33 cellular contexts compared by ENCODE assay signal in genomic region chr5:121025671-121026070, GRCh38.
"Had no signal": no experiment of that assay in that cellular context is flagged by ENCODE, and none has a peak within 500 bp of the region (broad histone marks: within the 10 kb centered on the region; RNA-seq: fewer than 3 reads in every experiment).

No MANE protein-coding gene starts in this region.

- H3K27ac ChIP-seq: KMS-11, PC-9, RWPE1, SJCRH30, SK-N-MC had no signal

- ATAC-seq: Panc1, Right ventricle myocardium inferior, SK-N-SH treated with all-trans-retinoic acid at 6 μM for 48 hours, T-cell had no signal

- H3K27me3 Mint-ChIP-seq: T-cell had no signal

- H2AFZ ChIP-seq: PC-9 had no signal

- H3K4me3 ChIP-seq: PC-9, SJCRH30, SK-N-MC had no signal

- H3K27me3 ChIP-seq: SJCRH30 had no signal

- H3K9me3 ChIP-seq: SJCRH30 had no signal

- H3K4me1 Mint-ChIP-seq: T-cell had no signal

- H3K27ac Mint-ChIP-seq: T-cell had no signal

- H3K4me1 ChIP-seq: SJCRH30 had no signal

- H3K36me3 ChIP-seq: SJCRH30 had no signal

- H3K9ac ChIP-seq: KMS-11 had no signal

- DNase-seq: Kasumi-1, NCI-H1048, NCI-H1092 treated with DMSO at 0.1 percent for 48 hours, NCI-H1105 treated with DMSO at 0.1 percent for 48 hours, NCI-H1417, NCI-H1436, NCI-H146, NCI-H1694, NCI-H187, NCI-H1930, NCI-H2029 treated with DMSO at 0.1 percent for 48 hours, NCI-H2081 treated with DMSO at 0.1 percent for 48 hours, NCI-H2107, NCI-H2171, NCI-H226, NCI-H446 treated with DMSO at 0.1 percent for 48 hours, NCI-H510A, NCI-H524, NCI-H526, NCI-H69, NCI-H748 treated with DMSO at 0.1 percent for 48 hours, NCI-H82, PC-9, SHP77, SIG-M5, SJCRH30, T-cell had no signal

- H3K4me3 Mint-ChIP-seq: T-cell had no signal

- H3K36me3 Mint-ChIP-seq: T-cell had no signal

- H3K4me2 ChIP-seq: KMS-11, PC-9 had no signal
